ENCODE assay signal across 20 cellular contexts in genomic region chrX:29496636-29497180, GRCh38.
DNase-seq lines count a peak whose midpoint lies in the region; ATAC-seq and TF ChIP-seq lines count a peak whose summit lies in the region.
"Had no signal": no experiment of that assay in that cellular context is flagged by ENCODE, and none has a peak within 500 bp of the region (broad histone marks: within the 10 kb centered on the region; RNA-seq: fewer than 3 reads in every experiment).

No MANE protein-coding gene starts in this region.

- TF ChIP-seq POLR2A in transverse colon (IDR thresholded peaks at IDR 0.05): no peak

- H3K27ac Mint-ChIP-seq in activated T-helper 17 cell treated with anti-CD3 and anti-CD28 coated beads, Interleukin-2, amount 50 U/mL, for 72 hours: no peak overlapping the region

- intact Hi-C loops in transverse colon (cut with DNase I; ENCODE audit: low total_unique reads): no loop called here

- H3K27me3 ChIP-seq in transverse colon: no peaks in the 10 kb centered on the region
- H3K27me3 ChIP-seq: Peyer's patch, SJCRH30 had no signal

- no peaks in the 10 kb centered on the region for H3K4me1 ChIP-seq in transverse colon
- H3K4me1 ChIP-seq: Peyer's patch, SJCRH30 had no signal

- no peaks in the 10 kb centered on the region for H3K9me3 Mint-ChIP-seq in activated T-helper 17 cell treated with anti-CD3 and anti-CD28 coated beads, Interleukin-2, amount 50 U/mL, for 72 hours

- DNase-seq in EH (ENCODE audit: low read depth): peak; percentile 15
- DNase-seq in M059J (ENCODE audit: low read depth): peak; percentile 17
- DNase-seq in fibroblast of peridontal ligament (ENCODE audit: extremely low read depth): peak; percentile 77
- DNase-seq in transverse colon: no peak
- DNase-seq in RWPE1 (ENCODE audit: low spot score): no peak
- DNase-seq: AML-193, H7, KBM-7, NCI-H1105, NCI-H1694, NCI-H2081 treated with DMSO at 0.1 percent for 48 hours, NCI-H2171 treated with DMSO at 0.1 percent for 48 hours, NCI-H446, NCI-H526, Peyer's patch, SJCRH30 had no signal

- CTCF ChIA-PET in RWPE1 (lab: Yijun Ruan, JAX): interaction anchor here (0.6 kb wide), 1 partner anchor 916 kb away, joined by 3 read pairs; no protein-coding TSS in a partner anchor

- H3K4me3 ChIP-seq in transverse colon: no peak overlapping the region
- H3K4me3 ChIP-seq: GM12878, Peyer's patch, SJCRH30 had no signal

- H3K36me3 Mint-ChIP-seq in activated T-helper 17 cell treated with anti-CD3 and anti-CD28 coated beads, Interleukin-2, amount 50 U/mL, for 72 hours (ENCODE audit: low read depth): no peaks in the 10 kb centered on the region

- POLR2A ChIA-PET in RWPE1 (lab: Yijun Ruan, JAX; ENCODE audit: low non-redundant PET): no interaction called here

- no peaks in the 10 kb centered on the region for H3K4me1 Mint-ChIP-seq in activated T-helper 17 cell treated with anti-CD3 and anti-CD28 coated beads, Interleukin-2, amount 50 U/mL, for 72 hours

- ATAC-seq in activated T-helper 17 cell treated with anti-CD3 and anti-CD28 coated beads, Interleukin-2, amount 50 U/mL, for 72 hours (replicated peaks): no peak
- no peak for ATAC-seq in esophagus mucosa
- ATAC-seq: GM12878, HepG2 had no signal

- TF ChIP-seq EP300 in transverse colon (IDR thresholded peaks at IDR 0.05; ENCODE audit: low read depth): no peak

- no peaks in the 10 kb centered on the region for H3K27me3 Mint-ChIP-seq in activated T-helper 17 cell treated with anti-CD3 and anti-CD28 coated beads, Interleukin-2, amount 50 U/mL, for 72 hours

- in situ Hi-C loops in transverse colon (cut with MboI; ENCODE audit: low pct_ligation_motif_present in 1 of 4, low pct_unique_long_range_greater_than_20kb in 1 of 4, low sequenced_read_pairs in 3 of 4): no loop called here

- H3K4me3 Mint-ChIP-seq in activated T-helper 17 cell treated with anti-CD3 and anti-CD28 coated beads, Interleukin-2, amount 50 U/mL, for 72 hours: no peak overlapping the region

- TF ChIP-seq CTCF in transverse colon (IDR thresholded peaks at IDR 0.05): no peak
- TF ChIP-seq CTCF in RWPE1 (conservative IDR thresholded peaks at IDR 0.05; ENCODE audit: low read depth): no peak

- H3K9me3 ChIP-seq in transverse colon: no peaks in the 10 kb centered on the region
- H3K9me3 ChIP-seq: Peyer's patch, SJCRH30 had no signal

- no peaks in the 10 kb centered on the region for H3K36me3 ChIP-seq in transverse colon
- H3K36me3 ChIP-seq: Peyer's patch, SJCRH30 had no signal

- WGBS in transverse colon (ENCODE audit: low coverage in 1 of 2), 2 donors: 30 to 53% methylated on average over 2 of the region's 2 CpGs

- H3K27ac ChIP-seq in transverse colon (no peak overlapping the region), RWPE1 (no peak overlapping the region)
- H3K27ac ChIP-seq: Peyer's patch, SJCRH30 had no signal

Comparison
In these comparisons a context has a peak if more than half of its experiments do, and no peak if none do; other contexts are left out.
1. DNase-seq: peak in EH (single experiment), M059J (single experiment) and fibroblast of peridontal ligament (single experiment); none in transverse colon (single experiment) and RWPE1 (single experiment).